ENCODE assay signal across 8 cellular contexts in the genomic region with DNA sequence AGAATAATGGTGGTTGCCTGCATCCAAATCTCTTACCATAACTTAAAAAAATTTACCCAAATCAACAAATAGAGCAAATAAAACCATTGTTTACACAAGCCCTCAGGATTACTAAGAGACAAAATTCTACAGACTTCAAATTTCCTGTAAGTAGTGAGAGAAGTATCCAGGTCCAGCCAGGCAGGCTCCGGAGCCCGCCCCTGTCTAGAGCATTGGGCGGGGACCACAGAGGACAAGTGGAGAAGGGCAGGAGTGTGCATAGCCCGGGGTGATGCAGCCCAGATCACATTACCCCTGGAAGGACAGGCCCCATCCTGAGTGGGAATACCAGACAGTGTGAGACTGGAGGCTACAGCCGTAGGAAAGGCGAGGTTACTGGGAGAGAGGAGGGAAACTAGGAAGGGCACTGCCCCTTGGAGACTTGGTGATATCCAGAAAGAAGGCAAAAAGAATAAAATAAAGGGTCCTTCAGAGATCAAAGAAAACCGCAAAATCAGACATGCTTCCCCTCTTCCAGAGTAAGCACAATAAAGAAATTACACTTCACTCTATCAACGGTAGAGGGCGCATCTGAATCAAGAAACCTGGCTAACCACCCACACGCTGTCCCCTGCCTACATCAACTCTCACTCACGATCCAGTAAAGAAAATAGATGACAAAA. TPM values are rescaled to one million over a fixed set of nuclear protein-coding genes. Genes with fewer than 3 reads are reported as not detected.
DNase-seq lines count a peak whose midpoint lies in the region; ATAC-seq, FAIRE-seq and TF ChIP-seq lines count a peak whose summit lies in the region.

No MANE protein-coding gene starts in this region.

- peak overlapping the region; percentile 72 for H3K9ac ChIP-seq in astrocyte (ENCODE audit: low read length)

- no peaks in the 10 kb centered on the region for H3K9me3 ChIP-seq in astrocyte (ENCODE audit: insufficient read depth, low read depth, low read length)

- H3K4me3 Mint-ChIP-seq in astrocyte (ENCODE audit: unreplicated experiment): peak overlapping the region; percentile 9

- peaks cover 48% of the 10 kb centered on the region for H3K4me1 Mint-ChIP-seq in astrocyte (ENCODE audit: low read depth, unreplicated experiment)

- H2AFZ ChIP-seq in astrocyte (ENCODE audit: low read depth, low read length): peak overlapping the region; percentile 43

- H3K4me2 ChIP-seq in astrocyte (ENCODE audit: low read length): peak overlapping the region; percentile 74

- peak; percentile 91 for ATAC-seq in sciatic nerve
- no peak for ATAC-seq in HG03280 (IDR thresholded peaks at IDR 0.05; ENCODE audit: unreplicated experiment)

- H3K27ac ChIP-seq in astrocyte (ENCODE audit: low read depth, low read length): peak overlapping the region; percentile 85

- H3K36me3 ChIP-seq in astrocyte (ENCODE audit: insufficient read depth, low read length): no peaks in the 10 kb centered on the region

- no peaks in the 10 kb centered on the region for H3K36me3 Mint-ChIP-seq in astrocyte (ENCODE audit: low read depth, unreplicated experiment)

- FAIRE-seq in astrocyte (lab: Jason Lieb, UNC): peak; percentile 34

- DNase-seq in EH (ENCODE audit: low read depth) (peak; percentile 84), HS-5 (ENCODE audit: low read depth) (peak; percentile 68), NCI-H82 treated with DMSO at 0.1 percent for 48 hours (lab: John Stamatoyannopoulos, UW; ENCODE audit: unreplicated experiment) (peak; percentile 78), astrocyte (ENCODE audit: low read depth) (peak; percentile 77), hepatic stellate cell (ENCODE audit: low spot score) (peak; percentile 55), sciatic nerve (ENCODE audit: low spot score) (no peak)
- DNase-seq in NK-92 treated with Interleukin-12 subunit alpha and Interleukin-12 subunit beta, amount 100 ng/mL, for 24 hours (lab: John Stamatoyannopoulos, UW): no peak

- intact Hi-C loops in sciatic nerve (cut with DNase I): loop anchor here (10.0 kb wide), 1 partner anchor 210 kb away; no protein-coding TSS in a partner anchor

- H3K27me3 ChIP-seq in astrocyte (ENCODE audit: insufficient read depth, low read length): no peaks in the 10 kb centered on the region

- H3K9me3 Mint-ChIP-seq in astrocyte (ENCODE audit: unreplicated experiment): no peaks in the 10 kb centered on the region

- H4K20me1 ChIP-seq in astrocyte (ENCODE audit: insufficient read depth, low read length): no peaks in the 10 kb centered on the region

- H3K27me3 Mint-ChIP-seq in astrocyte (ENCODE audit: low read depth, unreplicated experiment): no peaks in the 10 kb centered on the region

- peak overlapping the region; percentile 18 for H3K4me3 ChIP-seq in astrocyte (ENCODE audit: insufficient read depth, low read depth, low read length)

- peaks cover 34% of the 10 kb centered on the region for H3K4me1 ChIP-seq in astrocyte (ENCODE audit: insufficient read depth, low read length)

- peak overlapping the region; percentile 96 for H3K27ac Mint-ChIP-seq in astrocyte (ENCODE audit: unreplicated experiment)

- peak; percentile 85 for TF ChIP-seq CTCF in astrocyte (IDR thresholded peaks at IDR 0.05; ENCODE audit: insufficient read depth, low read depth, low read length)

- H3K79me2 ChIP-seq in astrocyte (ENCODE audit: insufficient read depth, low read length): no peaks in the 10 kb centered on the region

RNA-seq across cellular contexts. Expression of gene RIN2, which starts 26.6 kb away (rescaled TPM):
- total RNA-seq in astrocyte: 21.2 and 22.8 TPM in 2 replicates
- total RNA-seq in sciatic nerve: 94.9 TPM

Comparison
In these comparisons a context has a peak if more than half of its experiments do, and no peak if none do; other contexts are left out.
1. DNase-seq: peak in EH (single experiment), HS-5 (single experiment), NCI-H82 treated with DMSO at 0.1 percent for 48 hours (single experiment), astrocyte (single experiment) and hepatic stellate cell (single experiment); none in sciatic nerve (single experiment) and NK-92 treated with Interleukin-12 subunit alpha and Interleukin-12 subunit beta, amount 100 ng/mL, for 24 hours (single experiment).